31 cellular contexts compared by ENCODE assay signal in genomic region chr10:132557696-132558515, GRCh38.
"Had no signal": no experiment of that assay in that cellular context is flagged by ENCODE, and none has a peak within 500 bp of the region (broad histone marks: within the 10 kb centered on the region; RNA-seq: fewer than 3 reads in every experiment).

No MANE protein-coding gene starts in this region.

- H3K4me3 Mint-ChIP-seq: activated CD4-positive, alpha-beta memory T cell treated with anti-CD3 and anti-CD28 coated beads, Interleukin-2, amount 10 ng/mL, durations not matched to agents 7 days and 5 days; activated CD4-positive, alpha-beta T cell treated with anti-CD3 and anti-CD28 coated beads, Interleukin-2, amount 10 ng/mL, durations not matched to agents 7 days and 5 days; activated naive CD4-positive, alpha-beta T cell treated with anti-CD3 and anti-CD28 coated beads, Interleukin-2, amount 50 U/mL, for 24 hours; activated naive CD8-positive, alpha-beta T cell treated with anti-CD3 and anti-CD28 coated beads, Interleukin-2, amount 50 U/mL, for 24 hours; activated T-cell treated with anti-CD3 and anti-CD28 coated beads, Interleukin-2, amount 50 U/mL, for 24 hours; activated T-helper 17 cell treated with anti-CD3 and anti-CD28 coated beads, Interleukin-2, amount 50 U/mL, for 72 hours; mesothelial cell of epicardium; nephron progenitor cell; T-helper 1 cell treated with Interleukin-12 subunit alpha and Interleukin-12 subunit beta and Interleukin-4 antibody, amounts not matched to agents 30 μg/mL and 1 μg/mL, for 36 hours; WTC11 had no signal

- H3K36me3 Mint-ChIP-seq: naive B cell had no signal

- DNase-seq: activated CD4-positive, alpha-beta memory T cell treated with anti-CD3 and anti-CD28 coated beads, Interleukin-2, amount 10 ng/mL, durations not matched to agents 7 days and 5 days; activated CD4-positive, alpha-beta T cell treated with anti-CD3 and anti-CD28 coated beads for 1 hour; activated CD4-positive, alpha-beta T cell treated with anti-CD3 and anti-CD28 coated beads, Interleukin-2, amount 10 ng/mL, durations not matched to agents 7 days and 5 days; activated CD8-positive, alpha-beta memory T cell treated with anti-CD3 and anti-CD28 coated beads, Interleukin-2, amount 50 U/mL, for 48 hours; activated gamma-delta T cell treated with Interleukin-2 at 50 U/mL for 16 hours; activated naive CD8-positive, alpha-beta T cell treated with anti-CD3 and anti-CD28 coated beads, Interleukin-2, amount 50 U/mL, for 24 hours; activated T-cell treated with anti-CD3 and anti-CD28 coated beads, Interleukin-2, amount 50 U/mL, for 24 hours; amygdala; central memory CD4-positive, alpha-beta T cell; dermis blood vessel endothelial cell; effector CD4-positive, alpha-beta T cell; esophagus squamous epithelium; hippocampal formation; left cardiac atrium; left ventricle myocardium superior; naive B cell; nephron progenitor cell; small intestine; stimulated activated CD4-positive, alpha-beta T cell treated with anti-CD3 and anti-CD28 coated beads, Interleukin-1b, Interleukin-23, amount 100 ng/mL, for 48 hours; stimulated activated naive CD4-positive, alpha-beta T cell; T1000; tibial artery had no signal

- H3K4me1 ChIP-seq: breast epithelium had no signal

- H3K9me3 ChIP-seq: breast epithelium, esophagus squamous epithelium, ovary, suprapubic skin, tibial artery had no signal

- H3K27me3 Mint-ChIP-seq: activated CD4-positive, alpha-beta memory T cell treated with anti-CD3 and anti-CD28 coated beads, Interleukin-2, amount 10 ng/mL, durations not matched to agents 7 days and 5 days; activated CD4-positive, alpha-beta T cell treated with anti-CD3 and anti-CD28 coated beads, Interleukin-2, amount 10 ng/mL, durations not matched to agents 7 days and 5 days; activated naive CD4-positive, alpha-beta T cell treated with anti-CD3 and anti-CD28 coated beads, Interleukin-2, amount 50 U/mL, for 24 hours; activated naive CD8-positive, alpha-beta T cell treated with anti-CD3 and anti-CD28 coated beads, Interleukin-2, amount 50 U/mL, for 24 hours; activated T-cell treated with anti-CD3 and anti-CD28 coated beads, Interleukin-2, amount 50 U/mL, for 24 hours; activated T-helper 17 cell treated with anti-CD3 and anti-CD28 coated beads, Interleukin-2, amount 50 U/mL, for 72 hours; naive B cell; progenitor cell of endocrine pancreas had no signal

- H3K27ac Mint-ChIP-seq: activated CD4-positive, alpha-beta memory T cell treated with anti-CD3 and anti-CD28 coated beads, Interleukin-2, amount 10 ng/mL, durations not matched to agents 7 days and 5 days; activated CD4-positive, alpha-beta T cell treated with anti-CD3 and anti-CD28 coated beads, Interleukin-2, amount 10 ng/mL, durations not matched to agents 7 days and 5 days; activated naive CD4-positive, alpha-beta T cell treated with anti-CD3 and anti-CD28 coated beads, Interleukin-2, amount 50 U/mL, for 24 hours; activated naive CD8-positive, alpha-beta T cell treated with anti-CD3 and anti-CD28 coated beads, Interleukin-2, amount 50 U/mL, for 24 hours; activated T-cell treated with anti-CD3 and anti-CD28 coated beads, Interleukin-2, amount 50 U/mL, for 24 hours; activated T-helper 17 cell treated with anti-CD3 and anti-CD28 coated beads, Interleukin-2, amount 50 U/mL, for 72 hours; mesothelial cell of epicardium; nephron progenitor cell; progenitor cell of endocrine pancreas; T-helper 1 cell treated with Interleukin-12 subunit alpha and Interleukin-12 subunit beta and Interleukin-4 antibody, amounts not matched to agents 30 μg/mL and 1 μg/mL, for 36 hours had no signal

- H3K27ac ChIP-seq: breast epithelium, esophagus squamous epithelium, ovary, suprapubic skin, tibial artery had no signal

- H3K4me1 Mint-ChIP-seq: activated CD4-positive, alpha-beta memory T cell treated with anti-CD3 and anti-CD28 coated beads, Interleukin-2, amount 10 ng/mL, durations not matched to agents 7 days and 5 days; WTC11 had no signal

- H3K36me3 ChIP-seq: breast epithelium, esophagus squamous epithelium, ovary, suprapubic skin, tibial artery had no signal

- H3K4me3 ChIP-seq: breast epithelium, esophagus squamous epithelium, ovary, suprapubic skin, tibial artery had no signal

- H3K27me3 ChIP-seq: breast epithelium, esophagus squamous epithelium, ovary, suprapubic skin, tibial artery had no signal

- H3K9me3 Mint-ChIP-seq: activated CD4-positive, alpha-beta memory T cell treated with anti-CD3 and anti-CD28 coated beads, Interleukin-2, amount 10 ng/mL, durations not matched to agents 7 days and 5 days; activated CD4-positive, alpha-beta T cell treated with anti-CD3 and anti-CD28 coated beads, Interleukin-2, amount 10 ng/mL, durations not matched to agents 7 days and 5 days; activated naive CD4-positive, alpha-beta T cell treated with anti-CD3 and anti-CD28 coated beads, Interleukin-2, amount 50 U/mL, for 24 hours; activated naive CD8-positive, alpha-beta T cell treated with anti-CD3 and anti-CD28 coated beads, Interleukin-2, amount 50 U/mL, for 24 hours; activated T-cell treated with anti-CD3 and anti-CD28 coated beads, Interleukin-2, amount 50 U/mL, for 24 hours; activated T-helper 17 cell treated with anti-CD3 and anti-CD28 coated beads, Interleukin-2, amount 50 U/mL, for 72 hours; naive B cell; T-helper 1 cell treated with Interleukin-12 subunit alpha and Interleukin-12 subunit beta and Interleukin-4 antibody, amounts not matched to agents 30 μg/mL and 1 μg/mL, for 36 hours had no signal
